ENCODE assay signal across 6 cellular contexts in the genomic region with DNA sequence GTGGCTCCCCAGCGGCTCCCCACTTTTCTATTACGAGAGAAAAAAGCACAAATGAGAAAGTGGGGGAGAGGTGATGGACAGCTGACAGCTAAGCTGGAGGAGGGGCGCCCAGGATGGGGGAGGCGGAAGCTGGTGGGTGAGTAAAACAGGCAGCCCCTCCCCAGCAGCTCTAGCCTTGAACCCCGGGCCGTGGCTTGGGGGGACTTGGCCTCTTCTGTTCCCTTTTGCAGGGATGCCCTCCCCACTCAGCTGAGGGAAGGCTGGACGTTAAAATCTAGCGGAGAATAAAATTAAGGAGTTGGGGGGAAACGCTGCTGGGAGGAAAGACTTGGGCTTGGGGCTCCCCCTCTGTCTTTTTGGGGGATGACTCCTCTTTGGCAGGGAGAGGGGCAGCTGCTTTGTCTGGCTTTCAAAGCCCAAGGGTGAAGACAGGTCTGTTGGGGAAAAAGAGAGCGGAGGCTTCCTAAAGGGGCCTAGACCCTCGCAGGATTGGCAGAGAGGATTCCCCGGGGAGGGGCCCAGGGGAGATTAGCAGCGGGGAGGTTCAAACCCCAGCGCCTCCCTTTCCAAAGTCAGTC. TPM values are rescaled to one million over a fixed set of nuclear protein-coding genes. Genes with fewer than 3 reads are reported as not detected.
DNase-seq lines count a peak whose midpoint lies in the region; ATAC-seq and TF ChIP-seq lines count a peak whose summit lies in the region.

No MANE protein-coding gene starts in this region.

- peaks cover 34% of the 10 kb centered on the region for H3F3A ChIP-seq in PC-9 (ENCODE audit: insufficient read depth, low read depth)

- no peak for TF ChIP-seq POLR2A in stomach (IDR thresholded peaks at IDR 0.05)

- 13 to 24% (median 19%) methylated on average over 14 of the region's 14 CpGs for WGBS in stomach, 5 donors

- H3K27ac ChIP-seq in PC-9 (no peak overlapping the region), stomach (peak overlapping the region; percentile 87 to 98 (median 95))

- H3K36me3 ChIP-seq in PC-9 (ENCODE audit: low read depth) = no peaks in the 10 kb centered on the region; the same call in 1 of the 2 replicates
- H3K36me3 ChIP-seq in stomach = peaks cover 16 to 28% (median 27%) of the 10 kb centered on the region in 4 donors

- peaks cover 6% of the 10 kb centered on the region; the same call in 1 of the 2 replicates for H3K79me2 ChIP-seq in PC-9 (ENCODE audit: low read depth)

- H2AFZ ChIP-seq in PC-9 = peak overlapping the region; percentile 97

- no peak for TF ChIP-seq EP300 in stomach (IDR thresholded peaks at IDR 0.05)

- no peak for TF ChIP-seq CTCF in PC-9 (conservative IDR thresholded peaks at IDR 0.05)
- TF ChIP-seq CTCF in fibroblast of pulmonary artery (IDR thresholded peaks at IDR 0.05; ENCODE audit: low read length, missing control alignments) = no peak
- TF ChIP-seq CTCF in stomach (IDR thresholded peaks at IDR 0.05) = no peak

- no peaks in the 10 kb centered on the region for H3K9me2 ChIP-seq in PC-9 (ENCODE audit: insufficient read depth)

- H4K20me1 ChIP-seq in PC-9 (ENCODE audit: insufficient read depth) = no peaks in the 10 kb centered on the region

- H3K27me3 ChIP-seq in PC-9 (ENCODE audit: insufficient read depth, low read depth) (no peaks in the 10 kb centered on the region), stomach (no peaks in the 10 kb centered on the region)

- DNase-seq in PC-9 (no peak), fibroblast of pulmonary artery (ENCODE audit: low read depth) (no peak), stomach (no peak), kidney tubule cell (ENCODE audit: low spot score) (no peak), NCI-H226 (no peak)

- H3K4me2 ChIP-seq in PC-9 = peak overlapping the region; percentile 86

- POLR2A ChIA-PET in PC-9 (lab: Charles Lee; ENCODE audit: unreplicated experiment) = no interaction called here

- peaks cover 8% of the 10 kb centered on the region for H3K4me1 ChIP-seq in PC-9 (replicated peaks; ENCODE audit: insufficient read depth)
- H3K4me1 ChIP-seq in stomach = peaks cover 12 to 24% (median 21%) of the 10 kb centered on the region in 4 donors

- intact Hi-C loops in PC-9 (cut with micrococcal nuclease; ENCODE audit: unreplicated experiment) = loop anchor here (2.0 kb wide), 1 partner anchor 25 kb away; the partner anchor contains the start of gene PRKACA
- intact Hi-C loops in stomach (cut with DNase I; ENCODE audit: low total_unique reads) = no loop called here

- ATAC-seq in GM21515 (IDR thresholded peaks at IDR 0.05; ENCODE audit: unreplicated experiment) = peak; percentile 4

- H3K9me3 ChIP-seq in PC-9 (ENCODE audit: insufficient read depth, low read depth) (peaks cover 8% of the 10 kb centered on the region; the same call in 1 of the 2 replicates), stomach (peaks cover 0 to 10% (median 9%) of the 10 kb centered on the region in 4 donors)

- TSS peak; percentile 38 for BruUV-seq in PC-9 (replicated peaks; lab: Mats Ljungman, UMichigan)

- H3K4me3 ChIP-seq in PC-9 (peak overlapping the region; percentile 98), fibroblast of pulmonary artery (replicated peaks; ENCODE audit: low read depth, low read length) (peak overlapping the region; percentile 75), stomach (peak overlapping the region; percentile 75 to 93 (median 82))

- CTCF ChIA-PET in PC-9 (lab: Charles Lee) = no interaction called here

RNA-seq across cellular contexts. Expression of gene SAMD1, which starts 1.4 kb away (rescaled TPM):
- total RNA-seq in PC-9 (2021) (50.3 and 54.7 TPM in 2 replicates), stomach (100 to 1,000 TPM in 1 of 5 donors, 10 to 100 TPM in 3, 1 to 10 TPM in 1; 4.8 to 228 (median 24.6) TPM)
- 10 to 100 TPM; 16.3 to 29.1 (median 22.4) TPM for polyA plus RNA-seq in stomach

RNA-seq across cellular contexts. Expression of gene C19orf67, which starts 6.4 kb away (rescaled TPM):
- total RNA-seq in PC-9 (2021) (not detected in 2 replicates), stomach (not detected)
- under 1 TPM in 1 of 3 donors, not detected in 2; 0.50 TPM for polyA plus RNA-seq in stomach

RNA-seq across cellular contexts. Expression of gene MISP3, which starts 19.4 kb away (rescaled TPM):
- 6.7 and 10.5 TPM in 2 replicates for total RNA-seq in PC-9 (2021)
- 10 to 100 TPM in 4 of 5 donors, 1 to 10 TPM in 1; 2.0 to 88.7 (median 34.1) TPM for total RNA-seq in stomach
- polyA plus RNA-seq in stomach = 10 to 100 TPM; 14.9 to 29.8 (median 25.1) TPM

RNA-seq across cellular contexts. Expression of gene PRKACA, which starts 25.6 kb away (rescaled TPM):
- total RNA-seq in PC-9 (2021) (62.0 and 82.8 TPM in 2 replicates), stomach (100 to 1,000 TPM in 1 of 5 donors, 10 to 100 TPM in 4; 14.7 to 159 (median 26.6) TPM)
- 10 to 100 TPM; 27.7 to 43.8 (median 38.2) TPM for polyA plus RNA-seq in stomach

RNA-seq across cellular contexts. Expression of gene PALM3, which starts 30.1 kb away (rescaled TPM):
- 25.0 and 28.8 TPM in 2 replicates for total RNA-seq in PC-9 (2021)
- 100 to 1,000 TPM in 1 of 5 donors, 10 to 100 TPM in 2, 1 to 10 TPM in 2; 4.2 to 100 (median 12.2) TPM for total RNA-seq in stomach
- 100 to 1,000 TPM in 1 of 3 donors, 10 to 100 TPM in 2; 20.7 to 141 (median 22.5) TPM for polyA plus RNA-seq in stomach
